ENCODE assay signal across 25 cellular contexts in the genomic region with DNA sequence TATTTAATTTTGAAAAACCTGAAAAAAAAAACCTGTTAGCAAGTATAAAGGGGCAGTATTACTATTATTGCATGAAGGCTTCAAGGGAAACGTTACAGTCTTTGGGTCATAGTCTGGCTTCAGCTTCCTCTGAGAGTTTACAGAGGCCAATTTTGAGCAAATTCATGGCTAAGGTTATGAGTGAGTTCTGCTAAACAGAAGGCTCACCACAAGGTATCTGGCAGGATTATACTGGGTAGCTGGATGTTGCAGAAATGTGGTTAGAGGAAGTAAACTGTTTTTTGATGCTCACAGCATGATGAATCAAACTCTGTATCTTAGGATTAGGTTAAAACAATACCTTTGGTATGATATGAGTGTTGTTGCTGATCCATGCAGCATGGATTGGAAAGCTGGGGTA.
"Had no signal": no experiment of that assay in that cellular context is flagged by ENCODE, and none has a peak within 500 bp of the region (broad histone marks: within the 10 kb centered on the region; RNA-seq: fewer than 3 reads in every experiment).

No MANE protein-coding gene starts in this region.

- H3K27ac ChIP-seq: body of pancreas, cardiac muscle cell, vagina had no signal

- H3K4me3 Mint-ChIP-seq: activated CD4-positive, alpha-beta memory T cell treated with anti-CD3 and anti-CD28 coated beads for 36 hours; activated naive CD4-positive, alpha-beta T cell treated with anti-CD3 and anti-CD28 coated beads, Interleukin-2, amount 10 ng/mL, durations not matched to agents 7 days and 5 days; nephron progenitor cell; stimulated activated naive B cell treated with anti-CD40 and anti-IgM and Interleukin-4, amounts not matched to agents 10 μg/mL and 1 μg/mL and 100 μg/mL, for 72 hours; T-helper 1 cell treated with Interleukin-12 subunit alpha and Interleukin-12 subunit beta and Interleukin-4 antibody, amounts not matched to agents 30 μg/mL and 1 μg/mL, for 36 hours; WTC11 had no signal

- ATAC-seq: body of pancreas; sciatic nerve; stimulated activated naive B cell treated with anti-CD40 and anti-IgM and Interleukin-4, amounts not matched to agents 10 μg/mL and 1 μg/mL and 100 μg/mL, for 72 hours; WTC11 had no signal

- H3K9me3 Mint-ChIP-seq: WTC11 had no signal

- H3K9me3 ChIP-seq: body of pancreas, vagina had no signal

- H3K4me1 ChIP-seq: body of pancreas, vagina had no signal

- DNase-seq: activated CD4-positive, alpha-beta memory T cell treated with anti-CD3 and anti-CD28 coated beads for 36 hours; activated CD4-positive, alpha-beta T cell treated with anti-CD3 and anti-CD28 coated beads for 4 hours; activated effector memory CD4-positive, alpha-beta T cell treated with anti-CD3 and anti-CD28 coated beads, Interleukin-2, amount 50 U/mL, for 16 hours; activated naive CD4-positive, alpha-beta T cell treated with anti-CD3 and anti-CD28 coated beads, Interleukin-2, amount 10 ng/mL, durations not matched to agents 7 days and 5 days; activated T-cell treated with anti-CD3 and anti-CD28 coated beads, Interleukin-2, amount 50 U/mL, for 48 hours; body of pancreas; dermis blood vessel endothelial cell; effector CD8-positive, alpha-beta T cell; erythroblast; head of caudate nucleus; hypothalamus; mesenchymal stem cell; nephron progenitor cell; nucleus accumbens; small intestine; stimulated activated naive B cell treated with anti-CD40 and anti-IgM and Interleukin-4, amounts not matched to agents 10 μg/mL and 1 μg/mL and 100 μg/mL, for 72 hours; T1000; trophoblast cell had no signal

- H3K27me3 Mint-ChIP-seq: activated CD4-positive, alpha-beta memory T cell treated with anti-CD3 and anti-CD28 coated beads for 36 hours; activated naive CD4-positive, alpha-beta T cell treated with anti-CD3 and anti-CD28 coated beads, Interleukin-2, amount 10 ng/mL, durations not matched to agents 7 days and 5 days; stimulated activated naive B cell treated with anti-CD40 and anti-IgM and Interleukin-4, amounts not matched to agents 10 μg/mL and 1 μg/mL and 100 μg/mL, for 72 hours had no signal

- H3K27me3 ChIP-seq: body of pancreas, cardiac muscle cell, vagina had no signal

- FAIRE-seq: frontal cortex, islet of Langerhans, small intestine had no signal

- H3K4me3 ChIP-seq: body of pancreas, cardiac muscle cell, vagina had no signal

- H3K27ac Mint-ChIP-seq: activated CD4-positive, alpha-beta memory T cell treated with anti-CD3 and anti-CD28 coated beads for 36 hours; activated naive CD4-positive, alpha-beta T cell treated with anti-CD3 and anti-CD28 coated beads, Interleukin-2, amount 10 ng/mL, durations not matched to agents 7 days and 5 days; nephron progenitor cell; stimulated activated naive B cell treated with anti-CD40 and anti-IgM and Interleukin-4, amounts not matched to agents 10 μg/mL and 1 μg/mL and 100 μg/mL, for 72 hours; T-helper 1 cell treated with Interleukin-12 subunit alpha and Interleukin-12 subunit beta and Interleukin-4 antibody, amounts not matched to agents 30 μg/mL and 1 μg/mL, for 36 hours; WTC11 had no signal

- H3K4me1 Mint-ChIP-seq: activated naive CD4-positive, alpha-beta T cell treated with anti-CD3 and anti-CD28 coated beads, Interleukin-2, amount 10 ng/mL, durations not matched to agents 7 days and 5 days; nephron progenitor cell had no signal
